ENCODE assay signal across 11 cellular contexts in the genomic region with DNA sequence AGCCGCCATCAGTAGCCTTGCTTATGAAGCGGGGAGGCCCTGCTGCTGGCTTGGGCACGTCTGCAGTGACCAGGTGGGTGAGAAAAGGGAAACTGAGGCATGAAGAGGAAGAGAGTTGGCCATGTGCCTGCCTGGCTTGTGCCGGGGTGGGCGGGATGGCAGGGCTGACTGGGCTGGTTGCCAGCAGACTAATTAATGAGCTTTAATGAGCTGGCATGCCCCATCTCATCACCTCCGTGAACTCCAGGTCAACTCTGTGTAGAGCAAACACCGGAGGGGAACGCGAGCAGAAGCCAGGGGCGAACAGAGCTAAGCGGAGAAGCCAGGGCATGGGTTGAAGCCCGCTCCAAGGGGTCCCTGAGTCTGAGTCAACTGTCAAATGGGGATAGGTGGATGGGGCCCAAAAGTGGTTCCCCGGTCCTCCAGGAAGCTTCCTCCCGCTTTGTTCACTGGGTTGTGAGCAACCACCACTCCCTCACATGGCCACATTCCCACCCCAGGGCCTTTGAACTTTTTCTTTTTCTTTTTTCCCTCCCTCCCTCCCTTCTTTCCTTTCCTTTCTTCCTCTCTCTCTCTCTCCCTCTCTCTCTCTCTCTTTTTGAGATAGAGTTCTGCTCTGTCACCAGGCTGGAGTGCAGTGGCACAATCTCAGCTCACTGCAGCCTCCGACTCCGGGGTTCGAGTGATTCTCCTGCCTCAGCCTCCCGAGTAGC. TPM values are rescaled to one million over a fixed set of nuclear protein-coding genes. Genes with fewer than 3 reads are reported as not detected.
A peak's percentile ranks its signal among the peaks of the same experiment; 100 is the strongest.
DNase-seq lines count a peak whose midpoint lies in the region; ATAC-seq and TF ChIP-seq lines count a peak whose summit lies in the region.
"Had no signal": no experiment of that assay in that cellular context is flagged by ENCODE, and none has a peak within 500 bp of the region (broad histone marks: within the 10 kb centered on the region; RNA-seq: fewer than 3 reads in every experiment).

No MANE protein-coding gene starts in this region.

- CTCF ChIA-PET in activated naive CD4-positive, alpha-beta T cell treated with anti-CD3 and anti-CD28 coated beads, Interleukin-2, amount 10 ng/mL, durations not matched to agents 7 days and 5 days (lab: Charles Lee): interaction anchor here (1.3 kb wide), 1 partner anchor 30 kb away, joined by 3 read pairs; a partner anchor contains a TSS

- H3K9me3 Mint-ChIP-seq in activated naive CD4-positive, alpha-beta T cell treated with anti-CD3 and anti-CD28 coated beads, Interleukin-2, amount 10 ng/mL, durations not matched to agents 7 days and 5 days: no peaks in the 10 kb centered on the region

- TF ChIP-seq CTCF in gastroesophageal sphincter (IDR thresholded peaks at IDR 0.05) (no peak), stomach (IDR thresholded peaks at IDR 0.05) (no peak)

- no peak for ATAC-seq in gastroesophageal sphincter
- no peak for ATAC-seq in GM19397 (IDR thresholded peaks at IDR 0.05; ENCODE audit: unreplicated experiment)

- H3K27me3 Mint-ChIP-seq in activated naive CD4-positive, alpha-beta T cell treated with anti-CD3 and anti-CD28 coated beads, Interleukin-2, amount 10 ng/mL, durations not matched to agents 7 days and 5 days: peaks cover 12% of the 10 kb centered on the region

- H3K9me3 ChIP-seq in gastroesophageal sphincter (no peaks in the 10 kb centered on the region), stomach (no peaks in the 10 kb centered on the region)

- H3K4me1 ChIP-seq in gastroesophageal sphincter: peaks cover 0 to 47% (median 21%) of the 10 kb centered on the region in 3 donors
- peaks cover 51 to 81% (median 74%) of the 10 kb centered on the region in 4 donors for H3K4me1 ChIP-seq in stomach

- 79 to 93% methylated on average over 6 to 17 of the region's 18 CpGs for WGBS in gastroesophageal sphincter (ENCODE audit: low coverage in 1 of 2), 2 donors
- 66 to 79% (median 69%) methylated on average over 16 to 18 of the region's 18 CpGs for WGBS in stomach, 5 donors

- peak overlapping the region in 3 of 4 donors; percentile 80 to 87 (median 84) for H3K27ac ChIP-seq in gastroesophageal sphincter
- peak overlapping the region; percentile 55 to 86 (median 83) for H3K27ac ChIP-seq in stomach

- no peak for TF ChIP-seq POLR2A in gastroesophageal sphincter (IDR thresholded peaks at IDR 0.05)
- no peak for TF ChIP-seq POLR2A in stomach (IDR thresholded peaks at IDR 0.05)

- intact Hi-C loops in stomach (cut with DNase I; ENCODE audit: low total_unique reads): no loop called here

- H3K4me3 ChIP-seq in gastroesophageal sphincter (no peak overlapping the region), stomach (peak overlapping the region in 2 of 4 donors; percentile 44 to 73)

- peak overlapping the region; percentile 81 for H3K4me3 Mint-ChIP-seq in activated naive CD4-positive, alpha-beta T cell treated with anti-CD3 and anti-CD28 coated beads, Interleukin-2, amount 10 ng/mL, durations not matched to agents 7 days and 5 days

- H3K27me3 ChIP-seq in gastroesophageal sphincter (no peaks in the 10 kb centered on the region), stomach (no peaks in the 10 kb centered on the region)

- TF ChIP-seq EP300 in gastroesophageal sphincter (IDR thresholded peaks at IDR 0.05) (no peak), stomach (IDR thresholded peaks at IDR 0.05) (no peak)

- H3K36me3 ChIP-seq in gastroesophageal sphincter: peaks cover 0 to 56% of the 10 kb centered on the region in 2 donors
- peaks cover 13 to 46% (median 42%) of the 10 kb centered on the region in 4 donors for H3K36me3 ChIP-seq in stomach

- peaks cover 3% of the 10 kb centered on the region for H3K36me3 Mint-ChIP-seq in activated naive CD4-positive, alpha-beta T cell treated with anti-CD3 and anti-CD28 coated beads, Interleukin-2, amount 10 ng/mL, durations not matched to agents 7 days and 5 days

- no peak overlapping the region for H3K27ac Mint-ChIP-seq in activated naive CD4-positive, alpha-beta T cell treated with anti-CD3 and anti-CD28 coated beads, Interleukin-2, amount 10 ng/mL, durations not matched to agents 7 days and 5 days

- DNase-seq in activated naive CD4-positive, alpha-beta T cell treated with anti-CD3 and anti-CD28 coated beads, Interleukin-2, amount 10 ng/mL, durations not matched to agents 7 days and 5 days: no peak
- no peak for DNase-seq in activated naive CD4-positive, alpha-beta T cell treated with anti-CD3 and anti-CD28 coated beads, Interleukin-2, amount 50 U/mL, for 16 hours
- DNase-seq in NCI-H82 treated with DMSO at 0.1 percent for 48 hours (lab: John Stamatoyannopoulos, UW; ENCODE audit: unreplicated experiment): peak; percentile 65
- DNase-seq in stomach: no peak
- no peak for DNase-seq in NCI-H128 (lab: John Stamatoyannopoulos, UW; ENCODE audit: unreplicated experiment)
- DNase-seq in NCI-H748 (lab: John Stamatoyannopoulos, UW; ENCODE audit: unreplicated experiment): no peak
- DNase-seq: AML-193, glutamatergic neuron, MM.1S had no signal

- H3K4me1 Mint-ChIP-seq in activated naive CD4-positive, alpha-beta T cell treated with anti-CD3 and anti-CD28 coated beads, Interleukin-2, amount 10 ng/mL, durations not matched to agents 7 days and 5 days: peaks cover 28% of the 10 kb centered on the region

RNA-seq across cellular contexts. Expression of a gene that starts 8.7 kb away (rescaled TPM):
- total RNA-seq in gastroesophageal sphincter (10 to 100 TPM; 33.9 to 71.9 (median 60.2) TPM), stomach (100 to 1,000 TPM in 1 of 5 donors, 10 to 100 TPM in 4; 35.3 to 641 (median 47.3) TPM)
- 10 to 100 TPM; 34.4 to 57.9 (median 45.0) TPM for polyA plus RNA-seq in stomach

RNA-seq across cellular contexts. Expression of a gene that starts 11.0 kb away (rescaled TPM):
- total RNA-seq in gastroesophageal sphincter: 10 to 100 TPM in 1 of 4 donors, 1 to 10 TPM in 3; 3.5 to 15.1 (median 6.5) TPM
- 10 to 100 TPM in 1 of 5 donors, 1 to 10 TPM in 4; 4.7 to 13.0 (median 8.3) TPM for total RNA-seq in stomach
- polyA plus RNA-seq in stomach: 10 to 100 TPM; 25.9 to 43.2 (median 39.7) TPM

RNA-seq across cellular contexts. Expression of a gene that starts 21.8 kb away (rescaled TPM):
- total RNA-seq in gastroesophageal sphincter: 10 to 100 TPM; 11.3 to 24.0 (median 17.9) TPM
- total RNA-seq in stomach: 100 to 1,000 TPM in 1 of 5 donors, 10 to 100 TPM in 3, not detected in 1; 16.2 to 113 (median 22.1) TPM
- polyA plus RNA-seq in stomach: 10 to 100 TPM; 55.3 to 68.6 (median 64.9) TPM

RNA-seq across cellular contexts. Expression of a gene that starts 27.6 kb away (rescaled TPM):
- total RNA-seq in gastroesophageal sphincter: 1 to 10 TPM; 4.6 to 9.6 (median 5.1) TPM
- 1 to 10 TPM in 3 of 5 donors, not detected in 2; 3.3 to 7.7 (median 4.5) TPM for total RNA-seq in stomach
- 1 to 10 TPM; 2.1 to 4.1 (median 3.5) TPM for polyA plus RNA-seq in stomach

RNA-seq across cellular contexts. Expression of a gene that starts 30.3 kb away (rescaled TPM):
- 10 to 100 TPM; 62.6 to 91.8 (median 81.9) TPM for total RNA-seq in gastroesophageal sphincter
- 100 to 1,000 TPM in 2 of 5 donors, 10 to 100 TPM in 3; 26.2 to 146 (median 59.7) TPM for total RNA-seq in stomach
- 10 to 100 TPM; 66.3 to 87.1 (median 79.9) TPM for polyA plus RNA-seq in stomach
